Comparison of ENCODE assay signal across 23 cellular contexts in genomic region chr12:13042666-13043230, GRCh38. TPM values are rescaled to one million over a fixed set of nuclear protein-coding genes. Genes with fewer than 3 reads are reported as not detected.
DNase-seq lines count a peak whose midpoint lies in the region; ATAC-seq and TF ChIP-seq lines count a peak whose summit lies in the region.
"Had no signal": no experiment of that assay in that cellular context is flagged by ENCODE, and none has a peak within 500 bp of the region (broad histone marks: within the 10 kb centered on the region; RNA-seq: fewer than 3 reads in every experiment).

No MANE protein-coding gene starts in this region.

- no peak overlapping the region for H3K4me3 ChIP-seq in CD4-positive, alpha-beta memory T cell (ENCODE audit: low read length in 2 of 2)
- no peak overlapping the region for H3K4me3 ChIP-seq in HEK293 (ENCODE audit: low read depth, low read length)
- H3K4me3 ChIP-seq: gastrocnemius medialis, lung, SJSA1, upper lobe of left lung had no signal

- intact Hi-C loops in CD4-positive, alpha-beta memory T cell (cut with micrococcal nuclease): no loop called here

- no peak for TF ChIP-seq CTCF in HEK293 (tag by site-specific recombination; IDR thresholded peaks at IDR 0.05)
- no peak for TF ChIP-seq CTCF in nephron (IDR thresholded peaks at IDR 0.05; ENCODE audit: unreplicated experiment in 3 of 3)

- no peak for DNase-seq in CD4-positive, alpha-beta memory T cell
- DNase-seq in central memory CD8-positive, alpha-beta T cell (ENCODE audit: low spot score in 2 of 2): no peak
- DNase-seq in caudate nucleus (lab: John Stamatoyannopoulos, UW) (no peak), NCI-H2227 treated with DMSO at 0.1 percent for 48 hours (lab: John Stamatoyannopoulos, UW) (no peak)
- no peak for DNase-seq in stimulated activated CD4-positive, alpha-beta T cell treated with anti-CD3 and anti-CD28 coated beads, Interleukin-4, amount 100 ng/mL, for 4 hours
- DNase-seq: activated CD4-positive, CD25-positive, alpha-beta regulatory T cell treated with anti-CD3 and anti-CD28 coated beads, Interleukin-2, amount 50 U/mL, for 72 hours; activated CD8-positive, alpha-beta T cell treated with anti-CD3 and anti-CD28 coated beads for 36 hours; activated T-cell treated with anti-CD3 and anti-CD28 coated beads, Interleukin-2, amount 50 U/mL, for 48 hours; cortex of kidney; gastrocnemius medialis; H7; NCI-H1092; NCI-H187; NCI-H226; T-helper 1 cell; upper lobe of left lung had no signal

- H3K27me3 ChIP-seq in CD4-positive, alpha-beta memory T cell (ENCODE audit: insufficient read depth, low read length): no peaks in the 10 kb centered on the region
- H3K27me3 ChIP-seq: gastrocnemius medialis, upper lobe of left lung had no signal

- peaks cover 4 to 9% (median 6%) of the 10 kb centered on the region in 4 donors for H3K4me1 Mint-ChIP-seq in CD4-positive, alpha-beta memory T cell
- no peaks in the 10 kb centered on the region for H3K4me1 Mint-ChIP-seq in central memory CD8-positive, alpha-beta T cell
- H3K4me1 Mint-ChIP-seq in nephron: peaks cover 26% of the 10 kb centered on the region

- CTCF ChIA-PET in CD4-positive, alpha-beta memory T cell (lab: Charles Lee; ENCODE audit: partially characterized antibody): interaction anchor here (1.3 to 3.8 kb wide), 3 partner anchors 17 to 170 kb away, joined by 3 to 23 read pairs (median 5); no protein-coding TSS in a partner anchor
- CTCF ChIA-PET in HEK293 (lab: Yijun Ruan, JAX): interaction anchor here (0.7 to 1.7 kb wide), 4 partner anchors 89 to 213 kb away, joined by 3 to 8 read pairs (median 4); no protein-coding TSS in a partner anchor

- no peaks in the 10 kb centered on the region for H3K36me3 ChIP-seq in CD4-positive, alpha-beta memory T cell (ENCODE audit: insufficient read depth, low read length)
- no peaks in the 10 kb centered on the region for H3K36me3 ChIP-seq in HEK293 (ENCODE audit: control insufficient read depth in 2 of 2, insufficient read depth in 1 of 2, low read length in 2 of 2)
- H3K36me3 ChIP-seq: gastrocnemius medialis, upper lobe of left lung had no signal

- peak overlapping the region in 1 of 7 donors; percentile 31 for H3K27ac Mint-ChIP-seq in CD4-positive, alpha-beta memory T cell
- H3K27ac Mint-ChIP-seq in central memory CD8-positive, alpha-beta T cell (ENCODE audit: low read depth): no peak overlapping the region
- H3K27ac Mint-ChIP-seq in nephron: no peak overlapping the region
- H3K27ac Mint-ChIP-seq: activated CD8-positive, alpha-beta T cell treated with anti-CD3 and anti-CD28 coated beads for 36 hours had no signal

- H3K27ac ChIP-seq in CD4-positive, alpha-beta memory T cell (ENCODE audit: low read depth, low read length): no peak overlapping the region
- H3K27ac ChIP-seq in HEK293 (ENCODE audit: extremely low read depth, low read depth, low read length) (no peak overlapping the region), caudate nucleus (ENCODE audit: low read depth, low read length) (no peak overlapping the region)
- H3K27ac ChIP-seq: gastrocnemius medialis, HL-60, SJSA1, upper lobe of left lung had no signal

- no peak for ATAC-seq in central memory CD8-positive, alpha-beta T cell (replicated peaks; ENCODE audit: extremely low read depth, poor library complexity, severe bottlenecking)
- ATAC-seq in HG02571 (IDR thresholded peaks at IDR 0.05; ENCODE audit: unreplicated experiment): no peak
- ATAC-seq: activated CD8-positive, alpha-beta T cell treated with anti-CD3 and anti-CD28 coated beads for 36 hours; gastrocnemius medialis had no signal

- peaks cover 13% of the 10 kb centered on the region for H3K4me1 ChIP-seq in CD4-positive, alpha-beta memory T cell (ENCODE audit: insufficient read depth, low read length)
- H3K4me1 ChIP-seq in HEK293 (ENCODE audit: control insufficient read depth, insufficient read depth, low read length): peaks cover 22% of the 10 kb centered on the region

- peaks cover 0 to 1% of the 10 kb centered on the region in 2 donors for H3K36me3 Mint-ChIP-seq in CD4-positive, alpha-beta memory T cell
- H3K36me3 Mint-ChIP-seq in central memory CD8-positive, alpha-beta T cell (ENCODE audit: insufficient read depth): no peaks in the 10 kb centered on the region
- H3K36me3 Mint-ChIP-seq in nephron (ENCODE audit: low read depth): no peaks in the 10 kb centered on the region
- H3K36me3 Mint-ChIP-seq: CD14-positive monocyte had no signal

- H3K4me3 Mint-ChIP-seq in CD4-positive, alpha-beta memory T cell: peak overlapping the region in 5 of 8 donors; percentile 80 to 87 (median 87)
- peak overlapping the region; percentile 81 for H3K4me3 Mint-ChIP-seq in central memory CD8-positive, alpha-beta T cell
- peak overlapping the region; percentile 85 to 89 (median 85) for H3K4me3 Mint-ChIP-seq in nephron
- H3K4me3 Mint-ChIP-seq: CD14-positive monocyte had no signal

- no peaks in the 10 kb centered on the region for H3K9me3 ChIP-seq in CD4-positive, alpha-beta memory T cell (ENCODE audit: control insufficient read depth in 1 of 2, low read length in 2 of 2)
- no peaks in the 10 kb centered on the region for H3K9me3 ChIP-seq in HEK293 (ENCODE audit: control insufficient read depth, insufficient read depth, low read depth, low read length)
- H3K9me3 ChIP-seq: gastrocnemius medialis, SJSA1, upper lobe of left lung had no signal

- H3K27me3 Mint-ChIP-seq in CD4-positive, alpha-beta memory T cell: peaks cover 0 to 14% of the 10 kb centered on the region in 2 donors
- H3K27me3 Mint-ChIP-seq in central memory CD8-positive, alpha-beta T cell: peaks cover 7% of the 10 kb centered on the region
- peaks cover 10% of the 10 kb centered on the region for H3K27me3 Mint-ChIP-seq in nephron (ENCODE audit: low read depth)
- H3K27me3 Mint-ChIP-seq: activated CD8-positive, alpha-beta T cell treated with anti-CD3 and anti-CD28 coated beads for 36 hours had no signal

- H3K9me3 Mint-ChIP-seq in CD4-positive, alpha-beta memory T cell: no peaks in the 10 kb centered on the region
- no peaks in the 10 kb centered on the region for H3K9me3 Mint-ChIP-seq in central memory CD8-positive, alpha-beta T cell
- H3K9me3 Mint-ChIP-seq in nephron: no peaks in the 10 kb centered on the region
- H3K9me3 Mint-ChIP-seq: activated CD8-positive, alpha-beta T cell treated with anti-CD3 and anti-CD28 coated beads for 36 hours; CD14-positive monocyte had no signal

- POLR2A ChIA-PET in CD4-positive, alpha-beta memory T cell (lab: Charles Lee; ENCODE audit: partially characterized antibody): no interaction called here
- POLR2A ChIA-PET in HEK293 (lab: Yijun Ruan, JAX): no interaction called here

TF ChIP-seq in HEK293, 187 proteins besides CTCF, POLR2A, EP300 and RAD21:
- TF ChIP-seq PRDM1 (tag by site-specific recombination; IDR thresholded peaks at IDR 0.05): 0 out of 2 replicates have a peak, but pooled peaks have one; percentile 28
- TF ChIP-seq ZNF768 (tag by site-specific recombination; IDR thresholded peaks at IDR 0.05): no peak
- TF ChIP-seq HOXA7 (CRISPR knock-in tag; IDR thresholded peaks at IDR 0.05; ENCODE audit: borderline replicate concordance): no peak
- peak; percentile 77 for TF ChIP-seq ZBTB6 (tag by site-specific recombination; IDR thresholded peaks at IDR 0.05)

RNA-seq across cellular contexts. Expression of gene FAM234B, which starts 1.4 kb away (rescaled TPM):
- 1 to 10 TPM; 3.9 to 4.0 TPM for total RNA-seq in CD4-positive, alpha-beta memory T cell
- 1 to 10 TPM; 2.6 TPM for polyA plus RNA-seq in CD4-positive, alpha-beta memory T cell

RNA-seq across cellular contexts. Expression of gene HEBP1, which starts 42.7 kb away (rescaled TPM):
- total RNA-seq in CD4-positive, alpha-beta memory T cell: 10 to 100 TPM; 11.3 to 13.9 TPM
- polyA plus RNA-seq in CD4-positive, alpha-beta memory T cell: 10 to 100 TPM; 15.3 to 23.0 TPM
